In the genomic region with DNA sequence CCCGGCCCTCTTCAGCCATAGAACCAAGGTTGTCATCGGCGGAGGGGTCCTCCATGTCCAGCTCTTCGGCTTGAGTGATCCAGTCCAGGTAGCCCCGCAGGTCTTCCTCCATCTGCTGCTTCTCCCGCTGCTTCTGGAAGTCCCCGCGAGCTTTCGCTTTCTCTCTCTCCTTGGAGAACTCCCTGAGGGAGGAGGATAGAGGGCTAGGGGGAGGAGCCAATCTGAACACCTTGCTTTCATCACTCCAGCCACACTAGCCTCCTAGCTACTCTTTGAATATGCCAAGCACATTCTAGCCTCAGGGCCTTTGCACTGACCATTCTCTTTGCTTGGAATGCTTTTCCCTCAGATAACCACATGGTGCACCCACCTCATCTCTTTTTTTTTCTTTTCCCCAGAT, we compare ENCODE assay signal across 24 cellular contexts. TPM values are rescaled to one million over a fixed set of nuclear protein-coding genes. Genes with fewer than 3 reads are reported as not detected.
DNase-seq lines count a peak whose midpoint lies in the region; ATAC-seq, FAIRE-seq and TF ChIP-seq lines count a peak whose summit lies in the region.
"Had no signal": no experiment of that assay in that cellular context is flagged by ENCODE, and none has a peak within 500 bp of the region (broad histone marks: within the 10 kb centered on the region; RNA-seq: fewer than 3 reads in every experiment).

No MANE protein-coding gene starts in this region.

- H2AFZ ChIP-seq in MM.1S (ENCODE audit: low read length): peak overlapping the region; percentile 70
- no peak overlapping the region for H2AFZ ChIP-seq in K562 (ENCODE audit: low read depth, low read length)
- H2AFZ ChIP-seq: GM23248 had no signal

- FAIRE-seq in K562 (lab: Jason Lieb, UNC): no peak
- FAIRE-seq: G401.6, GM12891 had no signal

- CTCF ChIA-PET in K562 (lab: Yijun Ruan, JAX; ENCODE audit: low intra/inter-chr PET ratio): no interaction called here

- no peaks in the 10 kb centered on the region for H3K27me3 ChIP-seq in MM.1S (replicated peaks; ENCODE audit: insufficient read depth, low read length)
- peaks cover 0 to 17% of the 10 kb centered on the region in 2 experiments; a peak in 2 of 5 replicates for H3K27me3 ChIP-seq in K562 (ENCODE audit: control insufficient read depth in 2 of 2, insufficient read depth in 2 of 2, low read length in 2 of 2)

- TF ChIP-seq EP300 in K562 (IDR thresholded peaks at IDR 0.05; ENCODE audit: low read length): no peak

- BruUV-seq in K562 (replicated peaks; lab: Mats Ljungman, UMichigan): no TSS peak

- no peaks in the 10 kb centered on the region for H4K20me1 ChIP-seq in MM.1S (ENCODE audit: insufficient read depth, low read length)
- H4K20me1 ChIP-seq in K562 (replicated peaks; ENCODE audit: control insufficient read depth, insufficient read depth, low read length): no peaks in the 10 kb centered on the region
- H4K20me1 ChIP-seq: BLaER1 had no signal

- H3K79me2 ChIP-seq in MM.1S (ENCODE audit: low read length): no peaks in the 10 kb centered on the region
- H3K79me2 ChIP-seq in K562 (ENCODE audit: control insufficient read depth, insufficient read depth, low read length): no peaks in the 10 kb centered on the region

- H3K4me1 ChIP-seq in MM.1S (ENCODE audit: low read length): no peaks in the 10 kb centered on the region
- H3K4me1 ChIP-seq in K562 (replicated peaks in 1 of 2; ENCODE audit: control insufficient read depth in 2 of 2, insufficient read depth in 2 of 2, low read length in 2 of 2): peaks cover 6 to 41% of the 10 kb centered on the region in 2 experiments; a peak in 4 of 5 replicates
- H3K4me1 ChIP-seq: BLaER1, HAP-1 had no signal

- TF ChIP-seq POLR2A in K562 (conservative IDR thresholded peaks at IDR 0.05): no peak

- in situ Hi-C loops in K562 (cut with MboI): no loop called here

- H3K9me3 ChIP-seq in MM.1S (replicated peaks; ENCODE audit: insufficient read depth, low read length): no peaks in the 10 kb centered on the region
- no peaks in the 10 kb centered on the region for H3K9me3 ChIP-seq in K562 (replicated peaks; ENCODE audit: control insufficient read depth, insufficient read depth, low read depth, low read length)
- H3K9me3 ChIP-seq: HAP-1 had no signal

- H3K4me2 ChIP-seq in MM.1S (ENCODE audit: low read depth, low read length): peak overlapping the region; percentile 39; the same call in 1 of the 2 replicates
- H3K4me2 ChIP-seq in K562 (ENCODE audit: insufficient read depth, low read length): 0 out of 2 replicates have a peak overlapping the region, but pooled peaks have one; percentile 11
- H3K4me2 ChIP-seq: BLaER1 had no signal

- H3K9me2 ChIP-seq in MM.1S (replicated peaks; ENCODE audit: insufficient read depth, low read length): no peaks in the 10 kb centered on the region

- intact Hi-C loops in K562 (cut with micrococcal nuclease): no loop called here

- TF ChIP-seq CTCF in MM.1S (IDR thresholded peaks at IDR 0.05; ENCODE audit: low read length) (no peak), K562 (IDR thresholded peaks at IDR 0.05 in 2 of 3, conservative IDR thresholded peaks at IDR 0.05 in 1 of 3; ENCODE audit: insufficient read depth in 2 of 3, low read depth in 1 of 3, low read length in 3 of 3) (no peak)

- peak; percentile 40 for DNase-seq in NCI-H2029 (lab: John Stamatoyannopoulos, UW)
- no peak for DNase-seq in NCI-H2029 treated with DMSO at 0.1 percent for 48 hours (lab: John Stamatoyannopoulos, UW)
- peak; percentile 64 for DNase-seq in ELF-1 (ENCODE audit: low read depth, low spot score)
- DNase-seq in MM.1S: peak; percentile 18
- DNase-seq in K562 (ENCODE audit: extremely low read depth in 1 of 4, low spot score in 3 of 4): no peak
- DNase-seq in NCI-H187 (lab: John Stamatoyannopoulos, UW): no peak
- DNase-seq in NCI-H2171 treated with DMSO at 0.1 percent for 48 hours (lab: John Stamatoyannopoulos, UW): no peak
- DNase-seq: 8988T; CD4-positive, alpha-beta memory T cell; DMS153; DND-41; EL; GM23248 had no signal

- no peaks in the 10 kb centered on the region for H3K9me1 ChIP-seq in K562 (ENCODE audit: control insufficient read depth, insufficient read depth, low read length)

- TF ChIP-seq RAD21 in K562 (CRISPR knock-in tag; conservative IDR thresholded peaks at IDR 0.05 in 1 of 2, IDR thresholded peaks at IDR 0.05 in 1 of 2): no peak

- H3F3A ChIP-seq in MM.1S (ENCODE audit: insufficient read depth, low read length): no peaks in the 10 kb centered on the region

- WGBS in K562 (ENCODE audit: insufficient coverage, low coverage, missing lambda C conversion rate): 29% methylated on average over 7 of the region's 9 CpGs

- no peak overlapping the region for H3K9ac ChIP-seq in MM.1S (ENCODE audit: low read length)
- H3K9ac ChIP-seq in K562 (ENCODE audit: insufficient read depth in 1 of 2, low read depth in 2 of 2, low read length in 2 of 2): no peak overlapping the region
- H3K9ac ChIP-seq: BLaER1, GM23248 had no signal

- H3K36me3 ChIP-seq in MM.1S (replicated peaks; ENCODE audit: insufficient read depth, low read length) (no peaks in the 10 kb centered on the region), K562 (ENCODE audit: control insufficient read depth, insufficient read depth, low read length) (no peaks in the 10 kb centered on the region)
- H3K36me3 ChIP-seq: BLaER1, HAP-1 had no signal

- H3K4me3 ChIP-seq in MM.1S (ENCODE audit: low read length): peak overlapping the region; percentile 44
- no peak overlapping the region for H3K4me3 ChIP-seq in K562
- H3K4me3 ChIP-seq: BLaER1, GM23248, HAP-1 had no signal

- H3K27ac ChIP-seq in MM.1S (ENCODE audit: low read length) (no peak overlapping the region), K562 (ENCODE audit: extremely low read depth, low read depth, low read length) (no peak overlapping the region)
- H3K27ac ChIP-seq: BLaER1, GM23248, HL-60 had no signal

- no peak for ATAC-seq in K562
- ATAC-seq in HG03565 (IDR thresholded peaks at IDR 0.05; ENCODE audit: unreplicated experiment): no peak

- POLR2A ChIA-PET in K562 (lab: Yijun Ruan, JAX): interaction anchor here (0.7 to 1.3 kb wide), 3 partner anchors 10 to 427 kb away, joined by 3 to 4 read pairs (median 3); no protein-coding TSS in a partner anchor

RNA-seq across cellular contexts. Expression of gene CACNA1F, which starts 6.2 kb away (rescaled TPM):
- 2.0 TPM in 2 replicates for total RNA-seq in K562 (2011; cell fraction: chromatin; rRNA removed; ENCODE audit: low replicate concordance)
- total RNA-seq in K562 (2011; cell fraction: nucleolus; rRNA removed): 0.79 and 0.83 TPM in 2 replicates
- 0.84 and 1.7 TPM in 2 replicates for total RNA-seq in K562 (2011; cell fraction: nucleoplasm; rRNA removed)
- total RNA-seq in K562 (2014; rRNA removed) (under 0.01 TPM in 1 of 2 replicates, not detected in the other), K562 (2014; rRNA removed; fragmentation: Illumina TruSeq; extraction: Trizol) (not detected in 2 replicates), K562 (2015; rRNA removed; fragmentation: Illumina TruSeq; extraction: Trizol) (not detected in 2 replicates), K562 (2021) (0.04 TPM in 2 replicates)
- polyA plus RNA-seq in K562 (2011; rRNA removed) (0.13 and 0.37 TPM in 2 replicates), K562 (2014; fragmentation: Illumina TruSeq; extraction: Trizol) (0.01 and 0.03 TPM in 2 replicates), K562 (2014; fragmentation: Nextera tagmentation; extraction: Ambion mirVana) (under 1 TPM in 1 of 2 experiments, not detected in 1; 0.01 TPM), K562 (2014; rRNA removed) (0.15 and 0.41 TPM in 2 replicates)
- 0.10 and 0.22 TPM in 2 replicates for polyA plus RNA-seq in K562 (2011; cell fraction: cytosol; rRNA removed)
- polyA plus RNA-seq in K562 (2011; cell fraction: nucleus; rRNA removed): 1.5 and 1.9 TPM in 2 replicates
- polyA plus RNA-seq in K562 (2012): 0.10 and 0.36 TPM in 2 replicates
- 0.04 and 0.06 TPM in 2 replicates for polyA minus RNA-seq in K562 (2011; rRNA and poly(A)+ RNA removed)
- not detected in 2 replicates for polyA minus RNA-seq in K562 (2011; cell fraction: cytosol; rRNA and poly(A)+ RNA removed)
- polyA minus RNA-seq in K562 (2011; cell fraction: nucleus; rRNA and poly(A)+ RNA removed): 0.27 and 0.56 TPM in 2 replicates
- total RNA-seq: A673, GM23248, H4, HT1080 had no signal
- polyA plus RNA-seq: AG04450, CD14-positive monocyte, GM23248 had no signal

RNA-seq across cellular contexts. Expression of gene CCDC22, which starts 8.3 kb away (rescaled TPM):
- total RNA-seq in K562 (2011; cell fraction: chromatin; rRNA removed; ENCODE audit: low replicate concordance): 18.9 and 51.1 TPM in 2 replicates
- 27.2 and 29.1 TPM in 2 replicates for total RNA-seq in K562 (2011; cell fraction: nucleolus; rRNA removed)
- total RNA-seq in K562 (2011; cell fraction: nucleoplasm; rRNA removed): 22.7 and 25.3 TPM in 2 replicates
- total RNA-seq in K562 (2014; rRNA removed) (13.5 and 14.0 TPM in 2 replicates), K562 (2014; rRNA removed; fragmentation: Illumina TruSeq; extraction: Trizol) (2.5 and 3.6 TPM in 2 replicates), K562 (2015; rRNA removed; fragmentation: Illumina TruSeq; extraction: Trizol) (6.6 and 7.1 TPM in 2 replicates), K562 (2021) (20.9 and 22.7 TPM in 2 replicates)
- polyA plus RNA-seq in K562 (2011; rRNA removed) (11.7 and 26.4 TPM in 2 replicates), K562 (2014; fragmentation: Illumina TruSeq; extraction: Trizol) (5.1 and 12.0 TPM in 2 replicates), K562 (2014; fragmentation: Nextera tagmentation; extraction: Ambion mirVana) (under 1 TPM; 0.32 to 0.74 TPM), K562 (2014; rRNA removed) (11.1 and 13.6 TPM in 2 replicates)
- 19.0 and 32.2 TPM in 2 replicates for polyA plus RNA-seq in K562 (2011; cell fraction: cytosol; rRNA removed)
- polyA plus RNA-seq in K562 (2011; cell fraction: nucleus; rRNA removed): 72.0 and 73.7 TPM in 2 replicates
- 14.8 and 30.0 TPM in 2 replicates for polyA plus RNA-seq in K562 (2012)
- 12.0 and 15.2 TPM in 2 replicates for polyA minus RNA-seq in K562 (2011; rRNA and poly(A)+ RNA removed)
- polyA minus RNA-seq in K562 (2011; cell fraction: cytosol; rRNA and poly(A)+ RNA removed): 21.5 and 24.4 TPM in 2 replicates
- 9.8 and 17.3 TPM in 2 replicates for polyA minus RNA-seq in K562 (2011; cell fraction: nucleus; rRNA and poly(A)+ RNA removed)

RNA-seq across cellular contexts. Expression of gene SYP, which starts 27.0 kb away (rescaled TPM):
- 4.8 and 8.4 TPM in 2 replicates for total RNA-seq in K562 (2011; cell fraction: chromatin; rRNA removed; ENCODE audit: low replicate concordance)
- total RNA-seq in K562 (2011; cell fraction: nucleolus; rRNA removed): 6.8 and 7.3 TPM in 2 replicates
- 6.0 and 10.6 TPM in 2 replicates for total RNA-seq in K562 (2011; cell fraction: nucleoplasm; rRNA removed)
- total RNA-seq in K562 (2014; rRNA removed) (3.4 and 3.9 TPM in 2 replicates), K562 (2014; rRNA removed; fragmentation: Illumina TruSeq; extraction: Trizol) (2.2 and 2.6 TPM in 2 replicates), K562 (2015; rRNA removed; fragmentation: Illumina TruSeq; extraction: Trizol) (1.5 and 1.6 TPM in 2 replicates), K562 (2021) (2.1 and 3.0 TPM in 2 replicates)
- polyA plus RNA-seq in K562 (2011; rRNA removed) (3.9 and 5.1 TPM in 2 replicates), K562 (2014; fragmentation: Illumina TruSeq; extraction: Trizol) (2.4 and 2.9 TPM in 2 replicates), K562 (2014; fragmentation: Nextera tagmentation; extraction: Ambion mirVana) (under 1 TPM; 0.48 to 0.52 TPM), K562 (2014; rRNA removed) (3.6 and 4.3 TPM in 2 replicates)
- polyA plus RNA-seq in K562 (2011; cell fraction: cytosol; rRNA removed): 5.7 and 10.1 TPM in 2 replicates
- polyA plus RNA-seq in K562 (2011; cell fraction: nucleus; rRNA removed): 3.8 and 7.1 TPM in 2 replicates
- polyA plus RNA-seq in K562 (2012): 1.8 and 4.5 TPM in 2 replicates
- 1.6 and 3.3 TPM in 2 replicates for polyA minus RNA-seq in K562 (2011; rRNA and poly(A)+ RNA removed)
- polyA minus RNA-seq in K562 (2011; cell fraction: cytosol; rRNA and poly(A)+ RNA removed): 1.3 and 4.0 TPM in 2 replicates
- 3.8 and 4.0 TPM in 2 replicates for polyA minus RNA-seq in K562 (2011; cell fraction: nucleus; rRNA and poly(A)+ RNA removed)

RNA-seq across cellular contexts. Expression of gene FOXP3, which starts 37.6 kb away (rescaled TPM):
- 0.19 TPM in 1 of 2 replicates, not detected in the other for total RNA-seq in K562 (2011; cell fraction: chromatin; rRNA removed; ENCODE audit: low replicate concordance)
- total RNA-seq in K562 (2011; cell fraction: nucleolus; rRNA removed): 0.26 and 0.33 TPM in 2 replicates
- 0.31 TPM in 1 of 2 replicates, not detected in the other for total RNA-seq in K562 (2011; cell fraction: nucleoplasm; rRNA removed)
- total RNA-seq in K562 (2014; rRNA removed): not detected in 2 replicates
- 0.07 TPM in 1 of 2 replicates, not detected in the other for total RNA-seq in K562 (2014; rRNA removed; fragmentation: Illumina TruSeq; extraction: Trizol)
- 0.08 TPM in 1 of 2 replicates, not detected in the other for total RNA-seq in K562 (2015; rRNA removed; fragmentation: Illumina TruSeq; extraction: Trizol)
- total RNA-seq in K562 (2021): 0.16 and 0.24 TPM in 2 replicates
- polyA plus RNA-seq in K562 (2011; rRNA removed): 0.07 and 0.12 TPM in 2 replicates
- polyA plus RNA-seq in K562 (2011; cell fraction: cytosol; rRNA removed): 0.18 and 0.22 TPM in 2 replicates
- 0.20 and 0.24 TPM in 2 replicates for polyA plus RNA-seq in K562 (2011; cell fraction: nucleus; rRNA removed)
- polyA plus RNA-seq in K562 (2012): 0.30 and 0.40 TPM in 2 replicates
- 0.13 and 0.29 TPM in 2 replicates for polyA plus RNA-seq in K562 (2014; fragmentation: Illumina TruSeq; extraction: Trizol)
- under 1 TPM in 1 of 2 experiments, not detected in 1; 0.04 TPM for polyA plus RNA-seq in K562 (2014; fragmentation: Nextera tagmentation; extraction: Ambion mirVana)
- polyA plus RNA-seq in K562 (2014; rRNA removed): not detected in 2 replicates
- polyA minus RNA-seq in K562 (2011; rRNA and poly(A)+ RNA removed): 0.14 TPM in 1 of 2 replicates, not detected in the other
- polyA minus RNA-seq in K562 (2011; cell fraction: cytosol; rRNA and poly(A)+ RNA removed): not detected in 2 replicates
- polyA minus RNA-seq in K562 (2011; cell fraction: nucleus; rRNA and poly(A)+ RNA removed): not detected in 2 replicates
- total RNA-seq: A673, GM23248, H4, HT1080 had no signal

RNA-seq across cellular contexts. Expression of gene PRICKLE3, which starts 40.8 kb away (rescaled TPM):
- total RNA-seq in K562 (2011; cell fraction: chromatin; rRNA removed; ENCODE audit: low replicate concordance): 44.7 and 103 TPM in 2 replicates
- total RNA-seq in K562 (2011; cell fraction: nucleolus; rRNA removed): 65.1 and 65.2 TPM in 2 replicates
- 41.5 and 44.2 TPM in 2 replicates for total RNA-seq in K562 (2011; cell fraction: nucleoplasm; rRNA removed)
- total RNA-seq in K562 (2014; rRNA removed): 24.7 and 26.8 TPM in 2 replicates
- 6.8 and 8.7 TPM in 2 replicates for total RNA-seq in K562 (2014; rRNA removed; fragmentation: Illumina TruSeq; extraction: Trizol)
- total RNA-seq in K562 (2015; rRNA removed; fragmentation: Illumina TruSeq; extraction: Trizol): 10.2 and 11.2 TPM in 2 replicates
- 43.8 and 44.3 TPM in 2 replicates for total RNA-seq in K562 (2021)
- polyA plus RNA-seq in K562 (2011; rRNA removed): 14.0 and 22.0 TPM in 2 replicates
- polyA plus RNA-seq in K562 (2011; cell fraction: cytosol; rRNA removed): 13.3 and 26.4 TPM in 2 replicates
- 49.4 and 83.5 TPM in 2 replicates for polyA plus RNA-seq in K562 (2011; cell fraction: nucleus; rRNA removed)
- polyA plus RNA-seq in K562 (2012): 28.6 and 29.5 TPM in 2 replicates
- 19.1 and 19.4 TPM in 2 replicates for polyA plus RNA-seq in K562 (2014; fragmentation: Illumina TruSeq; extraction: Trizol)
- polyA plus RNA-seq in K562 (2014; fragmentation: Nextera tagmentation; extraction: Ambion mirVana): 1 to 10 TPM; 1.1 to 1.4 TPM
- polyA plus RNA-seq in K562 (2014; rRNA removed): 23.7 and 32.8 TPM in 2 replicates
- polyA minus RNA-seq in K562 (2011; rRNA and poly(A)+ RNA removed): 10.3 and 12.1 TPM in 2 replicates
- 30.0 and 34.3 TPM in 2 replicates for polyA minus RNA-seq in K562 (2011; cell fraction: cytosol; rRNA and poly(A)+ RNA removed)
- 18.0 and 18.3 TPM in 2 replicates for polyA minus RNA-seq in K562 (2011; cell fraction: nucleus; rRNA and poly(A)+ RNA removed)

Comparison
In these comparisons a context has a peak if more than half of its experiments do, and no peak if none do; other contexts are left out.
1. DNase-seq: peak in NCI-H2029 (single experiment), ELF-1 (single experiment) and MM.1S (single experiment); none in NCI-H2029 treated with DMSO at 0.1 percent for 48 hours (single experiment), K562 (0 of 4), NCI-H187 (0 of 2) and NCI-H2171 treated with DMSO at 0.1 percent for 48 hours (single experiment).